Comparison of ENCODE assay signal across 21 cellular contexts in the genomic region with DNA sequence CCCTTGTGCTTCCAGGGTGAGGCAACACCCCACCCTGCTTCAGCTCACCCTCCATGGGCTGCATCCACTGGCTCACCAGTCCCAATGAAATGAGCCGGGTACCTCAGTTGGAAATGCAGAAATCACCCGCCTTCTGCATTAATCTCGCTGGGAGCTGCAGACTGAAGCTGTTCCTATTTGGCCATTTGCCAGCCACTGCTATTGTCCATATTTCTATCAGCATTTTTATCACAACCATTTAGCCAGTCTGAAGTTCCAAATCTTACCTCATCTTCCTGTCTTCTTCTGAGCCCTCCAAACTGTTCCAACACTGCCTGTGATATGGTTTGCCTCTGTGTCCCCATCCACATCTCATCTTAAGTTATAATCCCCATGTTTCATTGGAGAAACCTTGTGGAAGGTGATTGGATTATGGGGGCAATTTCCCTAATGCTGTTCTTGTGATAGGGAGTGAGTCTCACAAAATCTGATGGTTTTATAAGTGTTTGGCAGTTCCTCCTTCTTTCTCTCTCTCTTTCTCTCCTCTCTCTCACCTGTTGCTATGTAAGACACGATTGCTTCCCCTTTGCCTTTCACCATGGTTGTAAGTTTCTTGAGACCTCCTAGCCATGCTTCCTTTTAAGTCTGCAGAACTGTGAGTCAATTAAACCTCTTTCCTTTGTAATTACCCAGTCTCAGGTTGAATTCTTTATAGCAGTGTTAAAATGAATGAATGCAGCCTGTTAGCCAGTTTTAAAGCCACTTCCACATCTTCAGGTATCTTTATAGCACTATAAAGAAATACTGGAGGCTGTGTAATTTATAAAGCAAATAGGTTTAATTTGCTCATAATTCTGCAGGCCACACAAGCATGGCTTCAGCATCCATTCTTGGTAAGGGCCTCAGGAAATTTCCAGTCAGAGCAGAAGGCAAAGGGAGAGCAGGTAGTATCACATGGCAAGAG.
"Had no signal": no experiment of that assay in that cellular context is flagged by ENCODE, and none has a peak within 500 bp of the region (broad histone marks: within the 10 kb centered on the region; RNA-seq: fewer than 3 reads in every experiment).

No MANE protein-coding gene starts in this region.

- H3K4me2 ChIP-seq: hepatocyte had no signal

- H2AFZ ChIP-seq: hepatocyte had no signal

- H3K27ac ChIP-seq: hepatocyte, neutrophil, right lobe of liver, thoracic aorta had no signal

- H3K4me1 ChIP-seq: right lobe of liver had no signal

- H3K4me3 ChIP-seq: hepatocyte, right lobe of liver, thoracic aorta had no signal

- DNase-seq: activated CD4-positive, alpha-beta T cell treated with anti-CD3 and anti-CD28 coated beads for 1 hour; activated CD4-positive, alpha-beta T cell treated with anti-CD3 and anti-CD28 coated beads, Interleukin-2, amount 50 U/mL, for 1 hour; activated CD8-positive, alpha-beta memory T cell treated with anti-CD3 and anti-CD28 coated beads, Interleukin-2, amount 10 ng/mL, durations not matched to agents 7 days and 5 days; activated CD8-positive, alpha-beta T cell treated with anti-CD3 and anti-CD28 coated beads, Interleukin-2, amount 10 ng/mL, durations not matched to agents 7 days and 5 days; activated T-cell treated with anti-CD3 and anti-CD28 coated beads, Interleukin-2, amount 50 U/mL, for 48 hours; effector CD8-positive, alpha-beta T cell; glutamatergic neuron; islet precursor cell; left ventricle myocardium superior; right lobe of liver; stimulated activated CD4-positive, alpha-beta T cell treated with anti-CD3 and anti-CD28 coated beads, Interleukin-12 subunit alpha, Interleukin-12 subunit beta, amount 100 ng/mL, for 4 hours; stimulated activated CD4-positive, alpha-beta T cell treated with anti-CD3 and anti-CD28 coated beads, Interleukin-4, amount 100 ng/mL, for 1 hour; trophoblast cell had no signal

- H3K27me3 ChIP-seq: hepatocyte, neutrophil, right lobe of liver had no signal

- ATAC-seq: activated CD8-positive, alpha-beta memory T cell treated with anti-CD3 and anti-CD28 coated beads, Interleukin-2, amount 10 ng/mL, durations not matched to agents 7 days and 5 days; activated CD8-positive, alpha-beta T cell treated with anti-CD3 and anti-CD28 coated beads, Interleukin-2, amount 10 ng/mL, durations not matched to agents 7 days and 5 days; left ventricle myocardium superior; right lobe of liver; WTC11 had no signal

- FAIRE-seq: bronchial epithelial cell, endometrium, frontal cortex, urothelium cell line had no signal

- H3K9me3 ChIP-seq: neutrophil, right lobe of liver, thoracic aorta had no signal

- H3K79me2 ChIP-seq: hepatocyte had no signal

- H3K36me3 ChIP-seq: neutrophil, right lobe of liver, thoracic aorta had no signal
